Comparison of ENCODE assay signal across 1 cellular context in genomic region chr5:60357302-60357701, GRCh38.
TF ChIP-seq lines count a peak whose summit lies in the region.

No MANE protein-coding gene starts in this region.

TF ChIP-seq in SK-N-SH treated with all-trans-retinoic acid at 6 μM for 48 hours, 23 proteins besides CTCF, POLR2A, EP300 and RAD21 (continued from another document):
- no peak for TF ChIP-seq PATZ1 (CRISPR knock-in tag; IDR thresholded peaks at IDR 0.05; ENCODE audit: borderline replicate concordance)
- no peak for TF ChIP-seq ZNF70 (CRISPR knock-in tag; IDR thresholded peaks at IDR 0.05)
- no peak for TF ChIP-seq BACH2 (CRISPR knock-in tag; IDR thresholded peaks at IDR 0.05; ENCODE audit: borderline replicate concordance)
